Comparison of ENCODE assay signal across 20 cellular contexts in the genomic region with DNA sequence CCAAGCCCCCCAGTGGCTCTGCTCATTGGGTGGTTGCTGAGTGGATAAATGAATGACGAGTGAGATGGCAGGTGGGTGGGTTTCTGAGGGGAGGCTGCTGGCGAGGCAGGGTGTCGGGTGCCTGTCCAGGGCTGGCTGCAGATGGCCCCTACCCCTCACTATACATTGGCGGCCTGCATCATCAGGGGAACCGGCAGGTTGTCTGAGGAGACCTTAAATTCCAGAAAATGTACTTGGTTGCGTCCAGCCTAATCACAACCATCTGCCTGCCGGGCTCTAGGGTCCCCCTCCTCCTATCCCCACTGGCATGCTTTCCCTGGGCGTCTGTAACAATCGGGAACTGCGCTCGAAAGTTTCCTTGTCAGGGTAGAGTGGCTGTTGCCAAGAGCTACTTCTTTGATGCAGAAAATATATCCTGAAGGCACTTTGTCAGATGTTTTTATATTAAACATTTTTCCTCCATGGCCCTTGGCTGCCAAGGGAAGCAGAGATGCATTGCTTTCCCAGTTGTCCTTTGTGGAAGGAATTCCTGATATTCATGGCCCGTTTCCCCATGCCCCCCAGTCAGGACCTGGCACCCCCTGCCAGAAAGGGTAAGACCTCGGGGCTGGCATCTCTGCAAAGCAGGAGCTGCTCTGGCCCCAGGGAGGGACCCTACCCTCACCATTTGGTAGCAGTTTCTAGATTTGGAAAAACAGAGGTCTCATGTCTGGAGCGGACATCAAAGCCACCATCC. TPM values are rescaled to one million over a fixed set of nuclear protein-coding genes. Genes with fewer than 3 reads are reported as not detected.
A peak's percentile ranks its signal among the peaks of the same experiment; 100 is the strongest.
DNase-seq lines count a peak whose midpoint lies in the region; ATAC-seq, FAIRE-seq and TF ChIP-seq lines count a peak whose summit lies in the region.
"Had no signal": no experiment of that assay in that cellular context is flagged by ENCODE, and none has a peak within 500 bp of the region (broad histone marks: within the 10 kb centered on the region; RNA-seq: fewer than 3 reads in every experiment).

No MANE protein-coding gene starts in this region.

- peak overlapping the region; percentile 3 to 56 (median 28) for H3K27ac ChIP-seq in esophagus muscularis mucosa (replicated peaks in 1 of 4)
- H3K27ac ChIP-seq: brain microvascular endothelial cell, C4-2B had no signal

- H3K9me3 ChIP-seq in esophagus muscularis mucosa (no peaks in the 10 kb centered on the region), BE2C (no peaks in the 10 kb centered on the region)

- no peaks in the 10 kb centered on the region for H3K9me3 Mint-ChIP-seq in nephron progenitor cell
- H3K9me3 Mint-ChIP-seq: activated CD4-positive, alpha-beta memory T cell treated with anti-CD3 and anti-CD28 coated beads for 36 hours; activated naive CD4-positive, alpha-beta T cell treated with anti-CD3 and anti-CD28 coated beads, Interleukin-2, amount 10 ng/mL, durations not matched to agents 7 days and 5 days; stimulated activated effector memory CD8-positive, alpha-beta T cell treated with anti-CD3 and anti-CD28 coated beads, Interleukin-12 subunit alpha, Interleukin-12 subunit beta, amount 100 ng/mL, for 72 hours; T-helper 1 cell treated with Interleukin-12 subunit alpha and Interleukin-12 subunit beta and Interleukin-4 antibody, amounts not matched to agents 30 μg/mL and 1 μg/mL, for 36 hours had no signal

- H3K36me3 Mint-ChIP-seq in nephron progenitor cell (ENCODE audit: low read depth) = peaks cover 42% of the 10 kb centered on the region
- H3K36me3 Mint-ChIP-seq: activated CD4-positive, alpha-beta memory T cell treated with anti-CD3 and anti-CD28 coated beads for 36 hours; activated naive CD4-positive, alpha-beta T cell treated with anti-CD3 and anti-CD28 coated beads, Interleukin-2, amount 10 ng/mL, durations not matched to agents 7 days and 5 days; stimulated activated effector memory CD8-positive, alpha-beta T cell treated with anti-CD3 and anti-CD28 coated beads, Interleukin-12 subunit alpha, Interleukin-12 subunit beta, amount 100 ng/mL, for 72 hours had no signal

- no peak for ATAC-seq in left cardiac atrium
- ATAC-seq in GM21423 (IDR thresholded peaks at IDR 0.05; ENCODE audit: unreplicated experiment) = no peak
- ATAC-seq: stimulated activated effector memory CD8-positive, alpha-beta T cell treated with anti-CD3 and anti-CD28 coated beads, Interleukin-12 subunit alpha, Interleukin-12 subunit beta, amount 100 ng/mL, for 72 hours had no signal

- no peak overlapping the region for H3K4me3 Mint-ChIP-seq in nephron progenitor cell
- H3K4me3 Mint-ChIP-seq: activated CD4-positive, alpha-beta memory T cell treated with anti-CD3 and anti-CD28 coated beads for 36 hours; activated naive CD4-positive, alpha-beta T cell treated with anti-CD3 and anti-CD28 coated beads, Interleukin-2, amount 10 ng/mL, durations not matched to agents 7 days and 5 days; stimulated activated effector memory CD8-positive, alpha-beta T cell treated with anti-CD3 and anti-CD28 coated beads, Interleukin-12 subunit alpha, Interleukin-12 subunit beta, amount 100 ng/mL, for 72 hours; T-helper 1 cell treated with Interleukin-12 subunit alpha and Interleukin-12 subunit beta and Interleukin-4 antibody, amounts not matched to agents 30 μg/mL and 1 μg/mL, for 36 hours had no signal

- DNase-seq in left cardiac atrium = peak; percentile 16
- DNase-seq in cardiac septum (ENCODE audit: low spot score) = no peak
- DNase-seq in esophagus muscularis mucosa (ENCODE audit: extremely low spot score) = no peak
- no peak for DNase-seq in nephron progenitor cell
- no peak for DNase-seq in NCI-H82 treated with DMSO at 0.1 percent for 48 hours (lab: John Stamatoyannopoulos, UW; ENCODE audit: unreplicated experiment)
- no peak for DNase-seq in BE2C
- DNase-seq in frontal cortex (ENCODE audit: low spot score in 2 of 2) = no peak
- DNase-seq: activated CD4-positive, alpha-beta memory T cell treated with anti-CD3 and anti-CD28 coated beads for 36 hours; activated naive CD4-positive, alpha-beta T cell treated with anti-CD3 and anti-CD28 coated beads, Interleukin-2, amount 10 ng/mL, durations not matched to agents 7 days and 5 days; brain microvascular endothelial cell; dermis blood vessel endothelial cell; NCI-H1436; NCI-H2171; NCI-H69; retina; SIG-M5 had no signal

- peaks cover 22 to 80% (median 43%) of the 10 kb centered on the region in 4 donors for H3K4me1 ChIP-seq in esophagus muscularis mucosa
- peaks cover 16% of the 10 kb centered on the region; the same call in 1 of the 2 replicates for H3K4me1 ChIP-seq in BE2C

- 35% methylated on average over 10 of the region's 14 CpGs for WGBS in esophagus muscularis mucosa

- TF ChIP-seq POLR2A in esophagus muscularis mucosa (IDR thresholded peaks at IDR 0.05; ENCODE audit: low read depth) = no peak

- H3K36me3 ChIP-seq in esophagus muscularis mucosa (peaks cover 0 to 7% (median 0%) of the 10 kb centered on the region in 4 donors), BE2C (peaks cover 77% of the 10 kb centered on the region)
- H3K36me3 ChIP-seq: brain microvascular endothelial cell had no signal

- no peak for TF ChIP-seq EP300 in esophagus muscularis mucosa (IDR thresholded peaks at IDR 0.05)

- no peaks in the 10 kb centered on the region for H3K27me3 Mint-ChIP-seq in nephron progenitor cell (ENCODE audit: low read depth, poor library complexity)

- intact Hi-C loops in left cardiac atrium (cut with DNase I) = no loop called here
- intact Hi-C loops in cardiac septum (cut with DNase I) = no loop called here
- intact Hi-C loops in esophagus muscularis mucosa (cut with DNase I) = no loop called here

- FAIRE-seq in frontal cortex (lab: Jason Lieb, UNC) = no peak

- H3K27me3 ChIP-seq in esophagus muscularis mucosa = no peaks in the 10 kb centered on the region
- H3K27me3 ChIP-seq in BE2C = no peaks in the 10 kb centered on the region
- H3K27me3 ChIP-seq: brain microvascular endothelial cell had no signal

- H3K4me3 ChIP-seq in esophagus muscularis mucosa (no peak overlapping the region), BE2C (ENCODE audit: low read depth, low read length) (no peak overlapping the region)

- H3K27ac Mint-ChIP-seq in nephron progenitor cell = peak overlapping the region; percentile 73
- H3K27ac Mint-ChIP-seq: activated CD4-positive, alpha-beta memory T cell treated with anti-CD3 and anti-CD28 coated beads for 36 hours; activated naive CD4-positive, alpha-beta T cell treated with anti-CD3 and anti-CD28 coated beads, Interleukin-2, amount 10 ng/mL, durations not matched to agents 7 days and 5 days; stimulated activated effector memory CD8-positive, alpha-beta T cell treated with anti-CD3 and anti-CD28 coated beads, Interleukin-12 subunit alpha, Interleukin-12 subunit beta, amount 100 ng/mL, for 72 hours; T-helper 1 cell treated with Interleukin-12 subunit alpha and Interleukin-12 subunit beta and Interleukin-4 antibody, amounts not matched to agents 30 μg/mL and 1 μg/mL, for 36 hours had no signal

- TF ChIP-seq CTCF in esophagus muscularis mucosa (IDR thresholded peaks at IDR 0.05) (no peak), nephron progenitor cell (IDR thresholded peaks at IDR 0.05) (no peak), BE2C (IDR thresholded peaks at IDR 0.05; ENCODE audit: low read depth, low read length) (no peak)

- peaks cover 68% of the 10 kb centered on the region for H3K4me1 Mint-ChIP-seq in nephron progenitor cell

RNA-seq across cellular contexts. Expression of a gene that starts 22.9 kb away (rescaled TPM):
- total RNA-seq in left cardiac atrium (10 to 100 TPM; 13.5 to 51.5 TPM), cardiac septum (50.2 TPM), esophagus muscularis mucosa (10 to 100 TPM in 3 of 4 donors, 1 to 10 TPM in 1; 9.4 to 18.9 (median 14.3) TPM), frontal cortex (2.4 TPM)
- 52.5 TPM for polyA plus RNA-seq in BE2C (2012; ENCODE audit: insufficient read depth, insufficient read length, low read depth)
